9 cellular contexts compared by ENCODE assay signal in genomic region chr17:1413281-1413791, GRCh38. TPM values are rescaled to one million over a fixed set of nuclear protein-coding genes. Genes with fewer than 3 reads are reported as not detected.
DNase-seq lines count a peak whose midpoint lies in the region; ATAC-seq and TF ChIP-seq lines count a peak whose summit lies in the region.
"Had no signal": no experiment of that assay in that cellular context is flagged by ENCODE, and none has a peak within 500 bp of the region (broad histone marks: within the 10 kb centered on the region; RNA-seq: fewer than 3 reads in every experiment).

No MANE protein-coding gene starts in this region.

- no peaks in the 10 kb centered on the region for H3K9me3 ChIP-seq in body of pancreas
- no peaks in the 10 kb centered on the region for H3K9me3 ChIP-seq in liver (ENCODE audit: control insufficient read depth in 4 of 4, low read length in 3 of 4)
- H3K9me3 ChIP-seq in smooth muscle cell (replicated peaks; ENCODE audit: low read depth), result no peaks in the 10 kb centered on the region

- H3K36me3 ChIP-seq in body of pancreas (replicated peaks in 1 of 2; ENCODE audit: insufficient read depth in 1 of 2, low read depth in 2 of 2) (peaks cover 0 to 2% of the 10 kb centered on the region in 2 donors), liver (ENCODE audit: control insufficient read depth in 4 of 4, insufficient read depth in 3 of 4, low read depth in 1 of 4, low read length in 3 of 4) (no peaks in the 10 kb centered on the region), smooth muscle cell (ENCODE audit: low read depth) (no peaks in the 10 kb centered on the region)

- no peaks in the 10 kb centered on the region for H3K27me3 ChIP-seq in body of pancreas
- H3K27me3 ChIP-seq in liver (ENCODE audit: control insufficient read depth in 4 of 4, insufficient read depth in 4 of 4, low read length in 3 of 4), result no peaks in the 10 kb centered on the region
- no peaks in the 10 kb centered on the region for H3K27me3 ChIP-seq in smooth muscle cell (ENCODE audit: low read depth)

- peak; percentile 7 to 47 for TF ChIP-seq RAD21 in liver (IDR thresholded peaks at IDR 0.05)

- no peak overlapping the region for H3K4me2 ChIP-seq in smooth muscle cell

- H3K4me1 ChIP-seq in body of pancreas (peaks cover 14% of the 10 kb centered on the region), liver (ENCODE audit: control insufficient read depth in 4 of 4, insufficient read depth in 4 of 4, low read length in 3 of 4) (peaks cover 0 to 18% (median 10%) of the 10 kb centered on the region in 4 donors), smooth muscle cell (ENCODE audit: low read depth) (no peaks in the 10 kb centered on the region)

- H3K9ac ChIP-seq in liver (ENCODE audit: low read depth in 1 of 2, low read length in 2 of 2) (no peak overlapping the region), smooth muscle cell (ENCODE audit: low read depth) (no peak overlapping the region)

- no peak overlapping the region for H2AFZ ChIP-seq in smooth muscle cell (ENCODE audit: low read depth)

- no peaks in the 10 kb centered on the region for H3K27me3 Mint-ChIP-seq in T-cell
- H3K27me3 Mint-ChIP-seq in activated naive CD8-positive, alpha-beta T cell treated with anti-CD3 and anti-CD28 coated beads, Interleukin-2, amount 50 U/mL, for 24 hours, result no peaks in the 10 kb centered on the region

- POLR2A ChIA-PET in T-cell (lab: Charles Lee), result no interaction called here

- intact Hi-C loops in body of pancreas (cut with DNase I), result no loop called here

- CTCF ChIA-PET in T-cell (lab: Charles Lee), result no interaction called here

- H3K27ac Mint-ChIP-seq in T-cell, result no peak overlapping the region
- no peak overlapping the region for H3K27ac Mint-ChIP-seq in activated naive CD8-positive, alpha-beta T cell treated with anti-CD3 and anti-CD28 coated beads, Interleukin-2, amount 50 U/mL, for 24 hours

- peaks cover 3% of the 10 kb centered on the region for H3K36me3 Mint-ChIP-seq in T-cell
- H3K36me3 Mint-ChIP-seq in activated naive CD8-positive, alpha-beta T cell treated with anti-CD3 and anti-CD28 coated beads, Interleukin-2, amount 50 U/mL, for 24 hours (ENCODE audit: low read depth), result peaks cover 1% of the 10 kb centered on the region

- H3K4me3 ChIP-seq in body of pancreas (no peak overlapping the region), liver (ENCODE audit: low read depth in 1 of 3, low read length in 3 of 3) (peak overlapping the region in 1 of 3 donors; percentile 20), smooth muscle cell (no peak overlapping the region)

- no peaks in the 10 kb centered on the region for H4K20me1 ChIP-seq in smooth muscle cell (ENCODE audit: low read depth)

- no peak overlapping the region for H3K4me3 Mint-ChIP-seq in T-cell
- H3K4me3 Mint-ChIP-seq in activated naive CD8-positive, alpha-beta T cell treated with anti-CD3 and anti-CD28 coated beads, Interleukin-2, amount 50 U/mL, for 24 hours, result no peak overlapping the region

- no peaks in the 10 kb centered on the region for H3K4me1 Mint-ChIP-seq in T-cell
- no peaks in the 10 kb centered on the region for H3K4me1 Mint-ChIP-seq in activated naive CD8-positive, alpha-beta T cell treated with anti-CD3 and anti-CD28 coated beads, Interleukin-2, amount 50 U/mL, for 24 hours

- no peaks in the 10 kb centered on the region for H3K79me2 ChIP-seq in smooth muscle cell (ENCODE audit: low read depth)

- TF ChIP-seq POLR2A in body of pancreas (IDR thresholded peaks at IDR 0.05), result no peak

- TF ChIP-seq CTCF in body of pancreas (IDR thresholded peaks at IDR 0.05), result peak in 1 of 7 experiments; percentile 4
- TF ChIP-seq CTCF in liver (IDR thresholded peaks at IDR 0.05; ENCODE audit: low read depth, low read length, missing input control), result no peak
- TF ChIP-seq CTCF in smooth muscle cell (IDR thresholded peaks at IDR 0.05; ENCODE audit: borderline replicate concordance, insufficient read depth, poor library complexity, severe bottlenecking), result no peak

- H3K27ac ChIP-seq in body of pancreas (peak overlapping the region in 2 of 4 donors; percentile 17 to 28), liver (ENCODE audit: low read depth in 1 of 2, low read length in 2 of 2) (peak overlapping the region; percentile 14 to 61), smooth muscle cell (ENCODE audit: low read depth) (no peak overlapping the region)

- ATAC-seq in body of pancreas (peak; percentile 92), T-cell (replicated peaks in 1 of 4) (no peak), HG02610 (IDR thresholded peaks at IDR 0.05; ENCODE audit: unreplicated experiment) (no peak)
- no peak for ATAC-seq in activated naive CD8-positive, alpha-beta T cell treated with anti-CD3 and anti-CD28 coated beads, Interleukin-2, amount 50 U/mL, for 24 hours

- H3K9me3 Mint-ChIP-seq in T-cell, result no peaks in the 10 kb centered on the region
- no peaks in the 10 kb centered on the region for H3K9me3 Mint-ChIP-seq in activated naive CD8-positive, alpha-beta T cell treated with anti-CD3 and anti-CD28 coated beads, Interleukin-2, amount 50 U/mL, for 24 hours

- 37 to 55% methylated on average over 6 of the region's 6 CpGs for WGBS in body of pancreas, 2 donors
- WGBS in liver, result 44% methylated on average over 6 of the region's 6 CpGs
- 80% methylated on average over 6 of the region's 6 CpGs for WGBS in smooth muscle cell (ENCODE audit: low lambda C conversion rate)

- peaks cover 8% of the 10 kb centered on the region for H3F3A ChIP-seq in smooth muscle cell (ENCODE audit: low read depth)

- peak; percentile 12 for DNase-seq in COLO668 (lab: John Stamatoyannopoulos, UW; ENCODE audit: unreplicated experiment)
- peak; percentile 67 for DNase-seq in NCI-H2196 (lab: John Stamatoyannopoulos, UW; ENCODE audit: unreplicated experiment)
- DNase-seq in body of pancreas, result peak; percentile 83 to 95 (median 87)
- no peak for DNase-seq in T-cell
- no peak for DNase-seq in smooth muscle cell (lab: John Stamatoyannopoulos, UW; ENCODE audit: unreplicated experiment)
- no peak for DNase-seq in activated naive CD8-positive, alpha-beta T cell treated with anti-CD3 and anti-CD28 coated beads, Interleukin-2, amount 50 U/mL, for 24 hours
- DNase-seq: DMS153 had no signal

TF ChIP-seq in liver, 16 proteins besides CTCF, POLR2A, EP300 and RAD21 (continues in another document):
- TF ChIP-seq JUND (IDR thresholded peaks at IDR 0.05) (peak; percentile 65 to 87), HNF4A (conservative IDR thresholded peaks at IDR 0.05) (peak; percentile 54 to 71), SP1 (IDR thresholded peaks at IDR 0.05) (peak; percentile 41), ATF3 (IDR thresholded peaks at IDR 0.05) (no peak), YY1 (IDR thresholded peaks at IDR 0.05) (peak; percentile 41), TAF1 (conservative IDR thresholded peaks at IDR 0.05) (no peak), ZBTB33 (IDR thresholded peaks at IDR 0.05) (no peak), FOXA2 (IDR thresholded peaks at IDR 0.05) (peak; percentile 25), NR2F2 (IDR thresholded peaks at IDR 0.05) (peak; percentile 60), EGR1 (IDR thresholded peaks at IDR 0.05; ENCODE audit: low read depth in 2 of 2) (peak in 1 of 2 donors; percentile 16), FOXA1 (IDR thresholded peaks at IDR 0.05) (no peak), GABPA (IDR thresholded peaks at IDR 0.05 in 1 of 2, conservative IDR thresholded peaks at IDR 0.05 in 1 of 2) (peak in 1 of 2 donors; percentile 72), MAX (IDR thresholded peaks at IDR 0.05) (peak; percentile 30), HNF4G (IDR thresholded peaks at IDR 0.05) (no peak)

RNA-seq across cellular contexts. Expression of gene YWHAE, which starts 13.3 kb away (rescaled TPM):
- 100 to 1,000 TPM; 301 to 378 TPM for total RNA-seq in body of pancreas
- 100 to 1,000 TPM; 173 to 288 TPM for total RNA-seq in liver
- 100 to 1,000 TPM; 177 to 226 TPM for polyA plus RNA-seq in liver
- 100 to 1,000 TPM; 119 to 129 (median 126) TPM for total RNA-seq in T-cell
- total RNA-seq in smooth muscle cell, result 586 and 662 TPM in 2 replicates
- 383 and 429 TPM in 2 replicates for polyA plus RNA-seq in smooth muscle cell

RNA-seq across cellular contexts. Expression of gene CRK, which starts 42.7 kb away (rescaled TPM):
- total RNA-seq in body of pancreas (10 to 100 TPM; 27.7 to 35.5 TPM), liver (10 to 100 TPM; 35.9 to 69.9 TPM), T-cell (10 to 100 TPM; 18.0 to 26.8 (median 22.6) TPM), smooth muscle cell (49.7 and 64.5 TPM in 2 replicates)
- polyA plus RNA-seq in liver (10 to 100 TPM; 29.5 to 33.7 TPM), smooth muscle cell (56.8 and 69.4 TPM in 2 replicates)

Comparison
In these comparisons a context has a peak if more than half of its experiments do, and no peak if none do; other contexts are left out.
1. DNase-seq: peak in COLO668 (single experiment), NCI-H2196 (single experiment) and body of pancreas (4 of 4); none in T-cell (0 of 34), smooth muscle cell (single experiment) and activated naive CD8-positive, alpha-beta T cell treated with anti-CD3 and anti-CD28 coated beads, Interleukin-2, amount 50 U/mL, for 24 hours (single experiment).